3 cellular contexts compared by ENCODE assay signal in the genomic region with DNA sequence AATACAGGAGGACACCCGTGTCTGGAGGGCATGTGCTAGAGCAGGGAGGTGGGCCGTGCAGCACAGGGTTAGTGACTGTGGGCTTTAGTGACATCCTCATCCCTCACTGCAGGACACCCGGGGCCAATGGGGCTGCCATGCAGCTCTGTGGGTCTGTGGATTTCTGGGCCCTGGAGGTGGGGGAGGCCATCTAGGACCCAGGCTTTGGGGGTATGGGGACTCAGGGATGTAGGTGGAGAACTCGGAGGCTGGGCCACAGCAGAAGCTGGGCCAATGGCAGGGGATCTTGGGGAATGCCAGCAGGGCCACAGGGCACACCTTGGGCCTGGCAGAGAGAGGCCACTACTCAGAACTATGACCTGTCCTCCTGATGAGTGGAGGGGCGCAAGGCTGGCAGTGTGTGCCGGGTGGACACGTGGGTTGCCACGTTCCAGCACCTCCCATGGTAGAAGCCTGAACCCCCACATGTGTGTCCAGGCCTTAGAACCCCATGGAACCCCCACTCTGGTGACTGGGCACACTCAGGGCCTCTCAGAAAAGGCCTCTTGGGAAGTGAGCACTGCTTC.
TF ChIP-seq lines count a peak whose summit lies in the region.

No MANE protein-coding gene starts in this region.

TF ChIP-seq in SK-N-SH, 30 proteins besides CTCF, POLR2A, EP300 and RAD21:
- TF ChIP-seq TAF1 (IDR thresholded peaks at IDR 0.05; ENCODE audit: borderline replicate concordance, low read depth, low read length): no peak
- no peak for TF ChIP-seq MAX (IDR thresholded peaks at IDR 0.05; ENCODE audit: low read depth)
- TF ChIP-seq ELF1 (IDR thresholded peaks at IDR 0.05): no peak
- no peak for TF ChIP-seq SMC3 (IDR thresholded peaks at IDR 0.05; ENCODE audit: low read depth, low read length)
- no peak for TF ChIP-seq JUND (IDR thresholded peaks at IDR 0.05)

TF ChIP-seq in SK-N-SH treated with all-trans-retinoic acid at 6 μM for 48 hours, 23 proteins besides CTCF, POLR2A, EP300 and RAD21:
- TF ChIP-seq ZNF565 (CRISPR knock-in tag; conservative IDR thresholded peaks at IDR 0.05; ENCODE audit: low read depth) (no peak), OSR1 (CRISPR knock-in tag; IDR thresholded peaks at IDR 0.05) (no peak), ZC3H10 (CRISPR knock-in tag; IDR thresholded peaks at IDR 0.05) (no peak), BACH2 (CRISPR knock-in tag; IDR thresholded peaks at IDR 0.05; ENCODE audit: borderline replicate concordance) (no peak), SNAI2 (CRISPR knock-in tag; IDR thresholded peaks at IDR 0.05) (no peak), GLIS3 (CRISPR knock-in tag; IDR thresholded peaks at IDR 0.05) (no peak), ZNF8 (CRISPR knock-in tag; IDR thresholded peaks at IDR 0.05) (no peak), PPARA (CRISPR knock-in tag; IDR thresholded peaks at IDR 0.05; ENCODE audit: borderline replicate concordance) (no peak), RARB (CRISPR knock-in tag; IDR thresholded peaks at IDR 0.05) (no peak), TCF4 (CRISPR knock-in tag; IDR thresholded peaks at IDR 0.05; ENCODE audit: borderline replicate concordance) (no peak)
- TF ChIP-seq, protein P1, sequence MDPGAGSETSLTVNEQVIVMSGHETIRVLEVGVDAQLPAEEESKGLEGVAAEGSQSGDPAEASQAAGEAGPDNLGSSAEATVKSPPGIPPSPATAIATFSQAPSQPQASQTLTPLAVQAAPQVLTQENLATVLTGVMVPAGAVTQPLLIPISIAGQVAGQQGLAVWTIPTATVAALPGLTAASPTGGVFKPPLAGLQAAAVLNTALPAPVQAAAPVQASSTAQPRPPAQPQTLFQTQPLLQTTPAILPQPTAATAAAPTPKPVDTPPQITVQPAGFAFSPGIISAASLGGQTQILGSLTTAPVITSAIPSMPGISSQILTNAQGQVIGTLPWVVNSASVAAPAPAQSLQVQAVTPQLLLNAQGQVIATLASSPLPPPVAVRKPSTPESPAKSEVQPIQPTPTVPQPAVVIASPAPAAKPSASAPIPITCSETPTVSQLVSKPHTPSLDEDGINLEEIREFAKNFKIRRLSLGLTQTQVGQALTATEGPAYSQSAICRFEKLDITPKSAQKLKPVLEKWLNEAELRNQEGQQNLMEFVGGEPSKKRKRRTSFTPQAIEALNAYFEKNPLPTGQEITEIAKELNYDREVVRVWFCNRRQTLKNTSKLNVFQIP (CRISPR knock-in tag; IDR thresholded peaks at IDR 0.05; ENCODE audit: borderline replicate concordance, low read depth): no peak
- TF ChIP-seq, protein P2, sequence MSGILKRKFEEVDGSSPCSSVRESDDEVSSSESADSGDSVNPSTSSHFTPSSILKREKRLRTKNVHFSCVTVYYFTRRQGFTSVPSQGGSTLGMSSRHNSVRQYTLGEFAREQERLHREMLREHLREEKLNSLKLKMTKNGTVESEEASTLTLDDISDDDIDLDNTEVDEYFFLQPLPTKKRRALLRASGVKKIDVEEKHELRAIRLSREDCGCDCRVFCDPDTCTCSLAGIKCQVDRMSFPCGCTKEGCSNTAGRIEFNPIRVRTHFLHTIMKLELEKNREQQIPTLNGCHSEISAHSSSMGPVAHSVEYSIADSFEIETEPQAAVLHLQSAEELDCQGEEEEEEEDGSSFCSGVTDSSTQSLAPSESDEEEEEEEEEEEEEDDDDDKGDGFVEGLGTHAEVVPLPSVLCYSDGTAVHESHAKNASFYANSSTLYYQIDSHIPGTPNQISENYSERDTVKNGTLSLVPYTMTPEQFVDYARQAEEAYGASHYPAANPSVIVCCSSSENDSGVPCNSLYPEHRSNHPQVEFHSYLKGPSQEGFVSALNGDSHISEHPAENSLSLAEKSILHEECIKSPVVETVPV (CRISPR knock-in tag; IDR thresholded peaks at IDR 0.05): no peak
TF ChIP-seq in SK-N-SH treated with all-trans-retinoic acid at 6 μM for 48 hours: peak in this region for 0.

TF ChIP-seq in H1, 55 proteins besides CTCF, POLR2A, EP300 and RAD21:
- TF ChIP-seq CTBP2 (IDR thresholded peaks at IDR 0.05; ENCODE audit: borderline replicate concordance, insufficient read depth, insufficient read length, low read length) (no peak), JUN (IDR thresholded peaks at IDR 0.05; ENCODE audit: low read depth, low read length) (no peak), JUND (IDR thresholded peaks at IDR 0.05; ENCODE audit: low read length) (no peak), ATF2 (IDR thresholded peaks at IDR 0.05; ENCODE audit: low read length) (no peak), FOSL1 (IDR thresholded peaks at IDR 0.05; ENCODE audit: insufficient read depth, low read depth, low read length) (no peak)
TF ChIP-seq in H1: peak in this region for 0.
